8 cellular contexts compared by ENCODE assay signal in genomic region chr2:160269365-160269764, GRCh38.
DNase-seq lines count a peak whose midpoint lies in the region; ATAC-seq, FAIRE-seq and TF ChIP-seq lines count a peak whose summit lies in the region.

No MANE protein-coding gene starts in this region.

- no peaks in the 10 kb centered on the region for H4K20me1 ChIP-seq in keratinocyte (ENCODE audit: control insufficient read depth, extremely low read depth, insufficient read depth, low read length)

- dilution Hi-C loops in keratinocyte (cut with MboI; ENCODE audit: extremely low pct_ligation_motif_present, low sequenced_read_pairs), result no loop called here

- H3K9me3 ChIP-seq in keratinocyte (ENCODE audit: control insufficient read depth, low read depth, low read length), result no peaks in the 10 kb centered on the region
- no peaks in the 10 kb centered on the region for H3K9me3 ChIP-seq in suprapubic skin

- TF ChIP-seq EP300 in suprapubic skin (IDR thresholded peaks at IDR 0.05), result no peak

- peak overlapping the region; percentile 64 for H3K4me3 Mint-ChIP-seq in activated naive CD8-positive, alpha-beta T cell treated with anti-CD3 and anti-CD28 coated beads for 36 hours

- no peak for TF ChIP-seq POLR2A in suprapubic skin (IDR thresholded peaks at IDR 0.05)

- TF ChIP-seq CTCF in AG04449 (IDR thresholded peaks at IDR 0.05; ENCODE audit: insufficient read depth, low read length, missing control alignments) (no peak), keratinocyte (optimal IDR thresholded peaks at IDR 0.05 in 1 of 3, IDR thresholded peaks at IDR 0.05 in 1 of 3, conservative IDR thresholded peaks at IDR 0.05 in 1 of 3; ENCODE audit: extremely low read depth in 1 of 3, insufficient read depth in 2 of 3, low read length in 3 of 3) (no peak), suprapubic skin (IDR thresholded peaks at IDR 0.05) (no peak)

- peak overlapping the region; percentile 76 for H3K4me2 ChIP-seq in keratinocyte (ENCODE audit: control insufficient read depth, extremely low read depth, insufficient read depth, low read depth, low read length)

- no peak for DNase-seq in AG04449 (ENCODE audit: low read depth, low spot score)
- no peak for DNase-seq in activated naive CD8-positive, alpha-beta T cell treated with anti-CD3 and anti-CD28 coated beads for 36 hours
- DNase-seq in keratinocyte (ENCODE audit: low read depth, low spot score), result no peak
- DNase-seq in suprapubic skin (ENCODE audit: low spot score in 2 of 2), result no peak
- no peak for DNase-seq in amygdala (lab: John Stamatoyannopoulos, UW)
- DNase-seq in midbrain (lab: John Stamatoyannopoulos, UW), result no peak

- H3K27me3 ChIP-seq in keratinocyte (ENCODE audit: control insufficient read depth, extremely low read depth, insufficient read depth, low read length) (no peaks in the 10 kb centered on the region), suprapubic skin (no peaks in the 10 kb centered on the region)

- H2AFZ ChIP-seq in keratinocyte (ENCODE audit: control insufficient read depth, low read length), result peak overlapping the region; percentile 82

- H3K4me1 ChIP-seq in keratinocyte (ENCODE audit: control insufficient read depth, extremely low read depth, insufficient read depth, low read length), result peaks cover 19% of the 10 kb centered on the region
- peaks cover 25% of the 10 kb centered on the region for H3K4me1 ChIP-seq in suprapubic skin

- peak overlapping the region; percentile 77 for H3K27ac Mint-ChIP-seq in activated naive CD8-positive, alpha-beta T cell treated with anti-CD3 and anti-CD28 coated beads for 36 hours

- peaks cover 11 to 12% of the 10 kb centered on the region in 2 experiments for H3K36me3 ChIP-seq in keratinocyte (ENCODE audit: control insufficient read depth in 2 of 2, extremely low read depth in 1 of 2, insufficient read depth in 2 of 2, low read length in 2 of 2)
- H3K36me3 ChIP-seq in suprapubic skin, result peaks cover 11% of the 10 kb centered on the region

- H3K9me1 ChIP-seq in keratinocyte (ENCODE audit: control insufficient read depth, extremely low read depth, insufficient read depth, low read length), result no peaks in the 10 kb centered on the region

- 34% methylated on average over 4 of the region's 4 CpGs for WGBS in suprapubic skin

- H3K4me3 ChIP-seq in AG04449 (ENCODE audit: low read depth, low read length) (peak overlapping the region; percentile 52), keratinocyte (ENCODE audit: control insufficient read depth in 2 of 3, extremely low read depth in 1 of 3, insufficient read depth in 2 of 3, low read depth in 1 of 3, low read length in 3 of 3) (peak overlapping the region in 1 of 3 experiments; percentile 53), suprapubic skin (peak overlapping the region; percentile 50)

- CTCF ChIA-PET in AG04449 (lab: Yijun Ruan, JAX), result interaction anchor here (0.5 to 5.0 kb wide), 20 partner anchors 9 to 794 kb away, joined by 3 to 35 read pairs (median 6); no protein-coding TSS in a partner anchor

- peak; percentile 41 for FAIRE-seq in keratinocyte (lab: Jason Lieb, UNC)

- H3K79me2 ChIP-seq in keratinocyte (ENCODE audit: control insufficient read depth, insufficient read depth, low read length), result no peaks in the 10 kb centered on the region

- peak overlapping the region; percentile 82 for H3K9ac ChIP-seq in keratinocyte (ENCODE audit: control insufficient read depth, extremely low read depth, insufficient read depth, low read length)

- ATAC-seq in HG02642 (IDR thresholded peaks at IDR 0.05; ENCODE audit: poor library complexity, unreplicated experiment) (peak; percentile 10), HG03135 (IDR thresholded peaks at IDR 0.05; ENCODE audit: unreplicated experiment) (no peak)

- H3K27ac ChIP-seq in keratinocyte (ENCODE audit: control insufficient read depth, insufficient read depth, low read length) (peak overlapping the region; percentile 74), suprapubic skin (peak overlapping the region; percentile 96)

- H3K9me3 Mint-ChIP-seq in activated naive CD8-positive, alpha-beta T cell treated with anti-CD3 and anti-CD28 coated beads for 36 hours, result peaks cover 2% of the 10 kb centered on the region

- POLR2A ChIA-PET in AG04449 (lab: Yijun Ruan, JAX), result interaction anchor here (1.1 to 1.5 kb wide), 2 partner anchors 45 to 60 kb away, joined by 4 to 6 read pairs; no protein-coding TSS in a partner anchor

- H3K4me1 Mint-ChIP-seq in activated naive CD8-positive, alpha-beta T cell treated with anti-CD3 and anti-CD28 coated beads for 36 hours, result peaks cover 49% of the 10 kb centered on the region

- H3K36me3 Mint-ChIP-seq in activated naive CD8-positive, alpha-beta T cell treated with anti-CD3 and anti-CD28 coated beads for 36 hours, result peaks cover 7% of the 10 kb centered on the region

- H3K27me3 Mint-ChIP-seq in activated naive CD8-positive, alpha-beta T cell treated with anti-CD3 and anti-CD28 coated beads for 36 hours, result peaks cover 8% of the 10 kb centered on the region
